Comparison of ENCODE assay signal across 1 cellular context in genomic region chr19:55278391-55279135, GRCh38.
TF ChIP-seq lines count a peak whose summit lies in the region.

No MANE protein-coding gene starts in this region.

TF ChIP-seq in HCT116, 20 proteins besides CTCF, POLR2A, EP300 and RAD21:
- TF ChIP-seq SRF (IDR thresholded peaks at IDR 0.05; ENCODE audit: low read depth): no peak
- no peak for TF ChIP-seq JUND (IDR thresholded peaks at IDR 0.05)
- TF ChIP-seq POLR2AphosphoS5 (IDR thresholded peaks at IDR 0.05; ENCODE audit: low read depth, low read length): no peak
- TF ChIP-seq TCF7L2 (IDR thresholded peaks at IDR 0.05; ENCODE audit: borderline replicate concordance, extremely low read depth, insufficient read depth, insufficient read length): no peak
- TF ChIP-seq FOSL1 (IDR thresholded peaks at IDR 0.05; ENCODE audit: low read depth): no peak
- no peak for TF ChIP-seq EZH2phosphoT487 (IDR thresholded peaks at IDR 0.05; ENCODE audit: borderline replicate concordance)
- TF ChIP-seq ZNF274 (IDR thresholded peaks at IDR 0.05; ENCODE audit: low read depth, low read length): no peak
- TF ChIP-seq ZBTB33 (IDR thresholded peaks at IDR 0.05; ENCODE audit: extremely low read depth, insufficient replicate concordance, low read length): no peak
- TF ChIP-seq EZH2 (IDR thresholded peaks at IDR 0.05): no peak
- TF ChIP-seq ELF1 (IDR thresholded peaks at IDR 0.05; ENCODE audit: borderline replicate concordance, low read depth): no peak
- no peak for TF ChIP-seq EGR1 (IDR thresholded peaks at IDR 0.05; ENCODE audit: low read depth)
- TF ChIP-seq CBX3 (IDR thresholded peaks at IDR 0.05; ENCODE audit: low read depth): no peak
- no peak for TF ChIP-seq YY1 (IDR thresholded peaks at IDR 0.05; ENCODE audit: extremely low read depth, insufficient replicate concordance, low read depth, low read length)
- no peak for TF ChIP-seq ATF3 (IDR thresholded peaks at IDR 0.05)
